22 cellular contexts compared by ENCODE assay signal in genomic region chr12:38889297-38889815, GRCh38. TPM values are rescaled to one million over a fixed set of nuclear protein-coding genes. Genes with fewer than 3 reads are reported as not detected.
"Had no signal": no experiment of that assay in that cellular context is flagged by ENCODE, and none has a peak within 500 bp of the region (broad histone marks: within the 10 kb centered on the region; RNA-seq: fewer than 3 reads in every experiment).

No MANE protein-coding gene starts in this region.

- FAIRE-seq: HTR-8/SVneo had no signal

- H3K9me3 ChIP-seq: SJCRH30 had no signal

- H3K27me3 ChIP-seq: MG63, SJCRH30 had no signal

- H3K27ac ChIP-seq: HL-60, RWPE1, SJCRH30 had no signal

- DNase-seq: Karpas-422, MG63, NCI-H1092, NCI-H1417 treated with DMSO at 0.1 percent for 48 hours, NCI-H187, NCI-H2029, NCI-H2081 treated with DMSO at 0.1 percent for 48 hours, NCI-H2171, NCI-H226, NCI-H446, NCI-H510A, NCI-H524 treated with DMSO at 0.1 percent for 48 hours, NCI-H69, NCI-H774, SHP77 treated with DMSO at 0.1 percent for 48 hours, SJCRH30, T-helper 1 cell had no signal

- H3K36me3 ChIP-seq: MG63, SJCRH30 had no signal

- H3K4me3 ChIP-seq: MG63, SJCRH30 had no signal

- ATAC-seq: Panc1, SK-N-SH treated with all-trans-retinoic acid at 6 μM for 48 hours had no signal

- H3K4me1 ChIP-seq: SJCRH30 had no signal

RNA-seq across cellular contexts. Expression of gene CPNE8, which starts 16.0 kb away (rescaled TPM):
- total RNA-seq: SJCRH30 had no signal
